1 cellular context compared by ENCODE assay signal in genomic region chr16:22216191-22216831, GRCh38.
TF ChIP-seq lines count a peak whose summit lies in the region.

No MANE protein-coding gene starts in this region.

TF ChIP-seq in HepG2, 621 proteins besides CTCF, POLR2A, EP300 and RAD21 (continued from another document):
- TF ChIP-seq SNAPC4 (CRISPR knock-in tag; IDR thresholded peaks at IDR 0.05): no peak
- no peak for TF ChIP-seq DMAP1 (CRISPR knock-in tag; IDR thresholded peaks at IDR 0.05)
- no peak for TF ChIP-seq THAP8 (CRISPR knock-in tag; IDR thresholded peaks at IDR 0.05; ENCODE audit: borderline replicate concordance)
- no peak for TF ChIP-seq RFX1 (IDR thresholded peaks at IDR 0.05)
- no peak for TF ChIP-seq GRHL1 (CRISPR knock-in tag; conservative IDR thresholded peaks at IDR 0.05)
- no peak for TF ChIP-seq ZBTB34 (CRISPR knock-in tag; IDR thresholded peaks at IDR 0.05)
- no peak for TF ChIP-seq GZF1 (CRISPR knock-in tag; IDR thresholded peaks at IDR 0.05)
- no peak for TF ChIP-seq ZNF615 (CRISPR knock-in tag; IDR thresholded peaks at IDR 0.05; ENCODE audit: borderline replicate concordance)
- TF ChIP-seq RBAK (CRISPR knock-in tag; IDR thresholded peaks at IDR 0.05): no peak
- TF ChIP-seq MBNL3 (CRISPR knock-in tag; conservative IDR thresholded peaks at IDR 0.05): no peak
- no peak for TF ChIP-seq ZNF770 (CRISPR knock-in tag; IDR thresholded peaks at IDR 0.05)
